In genomic region chr6:107957165-107957908, GRCh38 we compare ENCODE assay signal across 8 cellular contexts. TPM values are rescaled to one million over a fixed set of nuclear protein-coding genes. Genes with fewer than 3 reads are reported as not detected.
DNase-seq lines count a peak whose midpoint lies in the region; ATAC-seq, FAIRE-seq and TF ChIP-seq lines count a peak whose summit lies in the region.

No MANE protein-coding gene starts in this region.

- FAIRE-seq in pancreas (lab: Jason Lieb, UNC), result no peak

- WGBS in pancreas, 2 donors, result 0 to 1% methylated on average over 42 to 47 of the region's 47 CpGs
- WGBS in thymus, result under 1% methylated on average over 47 of the region's 47 CpGs

- H3K9me3 ChIP-seq in pancreas (no peaks in the 10 kb centered on the region), thymus (ENCODE audit: control insufficient read depth) (no peaks in the 10 kb centered on the region)

- intact Hi-C loops in pancreas (cut with DNase I), result no loop called here

- H3K4me1 ChIP-seq in pancreas (peaks cover 0 to 18% (median under 1%) of the 10 kb centered on the region in 3 donors), thymus (ENCODE audit: control insufficient read depth, insufficient read depth, low read length) (peaks cover 12% of the 10 kb centered on the region)

- H3K36me3 ChIP-seq in pancreas, result no peaks in the 10 kb centered on the region
- H3K36me3 ChIP-seq in thymus (ENCODE audit: control insufficient read depth, insufficient read depth), result no peaks in the 10 kb centered on the region

- peak overlapping the region; percentile 69 to 91 (median 86) for H3K27ac ChIP-seq in pancreas
- H3K27ac ChIP-seq in thymus (ENCODE audit: low read depth), result peak overlapping the region; percentile 75

- H3K4me3 ChIP-seq in pancreas (peak overlapping the region; percentile 53 to 97 (median 90)), thymus (ENCODE audit: low read length) (peak overlapping the region; percentile 81)

- ATAC-seq in GM19043 (IDR thresholded peaks at IDR 0.05; ENCODE audit: low read depth, unreplicated experiment), result peak; percentile 14
- ATAC-seq in HG03432 (IDR thresholded peaks at IDR 0.05; ENCODE audit: unreplicated experiment), result peak; percentile 34
- peak; percentile 32 to 58 (median 48) for ATAC-seq in pancreas

- TF ChIP-seq CTCF in pancreas (IDR thresholded peaks at IDR 0.05), result no peak

- no peaks in the 10 kb centered on the region for H3K27me3 ChIP-seq in pancreas
- H3K27me3 ChIP-seq in thymus (ENCODE audit: control insufficient read depth, insufficient read depth), result no peaks in the 10 kb centered on the region

- DNase-seq in C1 segment of cervical spinal cord (lab: John Stamatoyannopoulos, UW) (peak in 12 of 14 donors; percentile 31 to 72 (median 46)), SHP77 treated with DMSO at 0.1 percent for 48 hours (lab: John Stamatoyannopoulos, UW) (peak; percentile 24), globus pallidus (ENCODE audit: low spot score) (peak; percentile 45), pancreas (peak; percentile 48 to 73 (median 54))
- DNase-seq in activated naive CD4-positive, alpha-beta T cell treated with anti-CD3 and anti-CD28 coated beads, Interleukin-2, amount 50 U/mL, for 16 hours, result peak; percentile 70

RNA-seq across cellular contexts. Expression of gene SEC63, which starts 0.7 kb away (rescaled TPM):
- 100 to 1,000 TPM in 5 of 6 donors, 10 to 100 TPM in 1; 98.5 to 146 (median 116) TPM for total RNA-seq in pancreas
- 10 to 100 TPM; 34.4 to 48.7 TPM for polyA plus RNA-seq in pancreas
- polyA plus RNA-seq in thymus, result 50.6 TPM

Comparison
In these comparisons a context has a peak if more than half of its experiments do, and no peak if none do; other contexts are left out.
1. Peak in every context shown above with its lines: DNase-seq, ATAC-seq, H3K4me3 ChIP-seq and H3K27ac ChIP-seq.